ENCODE assay signal across 8 cellular contexts in the genomic region with DNA sequence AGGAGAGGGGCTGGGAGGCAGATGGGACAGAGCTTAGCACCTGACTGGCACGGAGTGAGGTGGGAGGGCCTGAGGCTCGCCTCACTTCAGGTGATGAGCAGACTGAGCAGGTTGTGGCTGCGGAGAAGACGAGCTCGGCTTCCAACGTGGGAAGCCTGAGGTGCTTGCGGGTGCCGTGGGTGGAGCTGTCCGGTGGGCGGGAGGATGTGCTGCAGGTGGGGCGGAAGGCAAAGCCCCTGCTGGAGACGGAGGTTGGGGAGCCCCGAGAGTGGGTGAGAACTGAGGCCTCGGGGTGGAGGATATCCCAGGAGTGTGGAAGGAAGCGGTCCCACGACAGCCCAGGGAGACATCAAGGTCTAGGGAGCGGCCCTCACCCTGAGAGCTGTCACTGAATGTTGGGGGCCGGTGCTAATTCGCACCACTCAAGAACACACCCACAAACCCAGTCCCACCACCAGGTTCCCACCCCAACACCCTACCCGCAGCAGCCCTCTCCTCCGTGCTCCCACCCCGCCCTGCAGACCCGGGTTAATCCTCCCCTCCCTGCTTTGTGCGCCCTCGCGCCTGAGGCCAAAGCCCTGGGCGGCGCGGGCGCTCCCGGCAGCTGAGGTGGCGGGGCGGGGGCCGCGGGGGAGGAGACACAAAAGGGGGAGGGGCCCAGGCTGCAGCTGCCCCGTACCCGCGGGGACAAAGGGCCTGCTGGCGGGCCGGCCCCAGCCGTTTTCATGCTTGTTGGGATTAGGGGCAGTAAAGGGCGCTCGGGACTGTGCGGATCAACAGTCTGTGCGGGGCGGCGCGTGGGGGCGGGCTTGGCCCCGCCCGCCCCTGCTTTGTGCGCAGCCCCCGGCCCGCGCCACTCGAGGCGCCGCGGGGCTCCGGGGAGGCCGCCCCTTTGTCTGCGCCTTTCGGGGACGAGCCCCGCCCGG. TPM values are rescaled to one million over a fixed set of nuclear protein-coding genes. Genes with fewer than 3 reads are reported as not detected.
DNase-seq lines count a peak whose midpoint lies in the region; ATAC-seq, FAIRE-seq and TF ChIP-seq lines count a peak whose summit lies in the region.

No MANE protein-coding gene starts in this region.

- CTCF ChIA-PET in Caco-2 (lab: Charles Lee): interaction anchor here (0.7 kb wide), 1 partner anchor 62 kb away, joined by 3 read pairs; a partner anchor contains a TSS

- POLR2A ChIA-PET in Caco-2 (lab: Charles Lee): interaction anchor here (0.6 kb wide), 1 partner anchor 46 kb away, joined by 8 read pairs; no protein-coding TSS in a partner anchor

- H3K4me1 Mint-ChIP-seq in Caco-2 (ENCODE audit: low read depth, unreplicated experiment) (peaks cover 7% of the 10 kb centered on the region), endodermal cell (peaks cover 20% of the 10 kb centered on the region)

- H3K4me1 ChIP-seq in Caco-2 (no peaks in the 10 kb centered on the region), endodermal cell (ENCODE audit: control insufficient read depth, insufficient read depth, low read length) (no peaks in the 10 kb centered on the region), muscle layer of colon (ENCODE audit: insufficient read depth, low read length) (peaks cover 8% of the 10 kb centered on the region), thymus (ENCODE audit: control insufficient read depth, insufficient read depth, low read length) (peaks cover 9% of the 10 kb centered on the region)

- H3K27ac ChIP-seq in endodermal cell (ENCODE audit: low read depth, low read length): peak overlapping the region; percentile 95
- H3K27ac ChIP-seq in muscle layer of colon (ENCODE audit: low read depth, low read length): no peak overlapping the region
- peak overlapping the region; percentile 31 for H3K27ac ChIP-seq in thymus (ENCODE audit: low read depth)

- 10 to 38% methylated on average over 5 to 65 of the region's 66 CpGs for WGBS in endodermal cell (ENCODE audit: insufficient coverage in 1 of 2, insufficient read length in 1 of 2), 2 experiments
- WGBS in thymus: under 1% methylated on average over 66 of the region's 66 CpGs

- intact Hi-C loops in Caco-2 (cut with micrococcal nuclease; ENCODE audit: unreplicated experiment): no loop called here

- H3K4me3 ChIP-seq in Caco-2 (ENCODE audit: low read depth, low read length): peak overlapping the region; percentile 45
- peak overlapping the region; percentile 80 for H3K4me3 ChIP-seq in endodermal cell (ENCODE audit: low read length)
- peak overlapping the region; percentile 56 to 68 for H3K4me3 ChIP-seq in muscle layer of colon (ENCODE audit: low read depth in 1 of 2, low read length in 2 of 2)
- H3K4me3 ChIP-seq in thymus (ENCODE audit: low read length): peak overlapping the region; percentile 66

- H3K9ac ChIP-seq in endodermal cell (ENCODE audit: extremely low read depth, low read length, poor library complexity, severe bottlenecking) (peak overlapping the region; percentile 79), muscle layer of colon (ENCODE audit: low read length) (no peak overlapping the region)

- BruUV-seq in Caco-2 (replicated peaks; lab: Mats Ljungman, UMichigan): no TSS peak

- H3K36me3 Mint-ChIP-seq in Caco-2 (ENCODE audit: insufficient read depth, unreplicated experiment) (no peaks in the 10 kb centered on the region), endodermal cell (ENCODE audit: low read depth) (no peaks in the 10 kb centered on the region)

- H3K27me3 Mint-ChIP-seq in Caco-2 (ENCODE audit: insufficient read depth, unreplicated experiment) (no peaks in the 10 kb centered on the region), endodermal cell (ENCODE audit: insufficient read depth) (peaks cover 62% of the 10 kb centered on the region)

- TF ChIP-seq POLR2A in H54 (IDR thresholded peaks at IDR 0.05; ENCODE audit: low read depth, low read length): no peak

- H3K9me3 ChIP-seq in Caco-2: no peaks in the 10 kb centered on the region
- no peaks in the 10 kb centered on the region for H3K9me3 ChIP-seq in endodermal cell (ENCODE audit: control insufficient read depth, low read length)
- H3K9me3 ChIP-seq in muscle layer of colon (ENCODE audit: low read length): no peaks in the 10 kb centered on the region
- H3K9me3 ChIP-seq in thymus (ENCODE audit: control insufficient read depth): no peaks in the 10 kb centered on the region

- no peak for TF ChIP-seq CTCF in Caco-2 (IDR thresholded peaks at IDR 0.05; ENCODE audit: insufficient read depth in 1 of 2, low read depth in 1 of 2, low read length in 1 of 2, severe bottlenecking in 1 of 2, unreplicated experiment in 1 of 2)
- no peak for TF ChIP-seq CTCF in endodermal cell (conservative IDR thresholded peaks at IDR 0.05)

- H3K4me3 Mint-ChIP-seq in Caco-2 (ENCODE audit: unreplicated experiment) (peak overlapping the region; percentile 82), endodermal cell (peak overlapping the region; percentile 57)

- H3K9me3 Mint-ChIP-seq in Caco-2 (ENCODE audit: unreplicated experiment) (no peaks in the 10 kb centered on the region), endodermal cell (no peaks in the 10 kb centered on the region)

- peak overlapping the region; percentile 79 for H3K27ac Mint-ChIP-seq in Caco-2 (ENCODE audit: unreplicated experiment)
- peak overlapping the region; percentile 58 for H3K27ac Mint-ChIP-seq in endodermal cell

- no peak for FAIRE-seq in H54 (lab: Jason Lieb, UNC)

- H3K27me3 ChIP-seq in Caco-2 (replicated peaks; ENCODE audit: control insufficient read depth, insufficient read depth, low read length): no peaks in the 10 kb centered on the region
- no peaks in the 10 kb centered on the region for H3K27me3 ChIP-seq in endodermal cell (ENCODE audit: control insufficient read depth, insufficient read depth, low read length, poor library complexity, severe bottlenecking)
- H3K27me3 ChIP-seq in muscle layer of colon (ENCODE audit: control insufficient read depth in 1 of 2, insufficient read depth in 2 of 2, low read length in 2 of 2): peaks cover 0 to 21% of the 10 kb centered on the region in 2 donors
- peaks cover 6% of the 10 kb centered on the region for H3K27me3 ChIP-seq in thymus (ENCODE audit: control insufficient read depth, insufficient read depth)

- DNase-seq in Caco-2: peak; percentile 68 to 71
- peak; percentile 79 for DNase-seq in NCI-H1105 treated with DMSO at 0.1 percent for 48 hours (lab: John Stamatoyannopoulos, UW)
- peak; percentile 9 for DNase-seq in activated CD4-positive, alpha-beta T cell treated with anti-CD3 and anti-CD28 coated beads, Interleukin-2, amount 50 U/mL, for 1 hour
- peak; percentile 90 for DNase-seq in endodermal cell
- no peak for DNase-seq in H54 (ENCODE audit: insufficient read length, low spot score)

- no peak for ATAC-seq in HG02571 (IDR thresholded peaks at IDR 0.05; ENCODE audit: unreplicated experiment)

- no peaks in the 10 kb centered on the region for H3K36me3 ChIP-seq in Caco-2 (ENCODE audit: control insufficient read depth, insufficient read depth, low read length)
- no peaks in the 10 kb centered on the region for H3K36me3 ChIP-seq in endodermal cell (ENCODE audit: control insufficient read depth, insufficient read depth, low read length)
- no peaks in the 10 kb centered on the region for H3K36me3 ChIP-seq in muscle layer of colon (ENCODE audit: insufficient read depth, low read length)
- H3K36me3 ChIP-seq in thymus (ENCODE audit: control insufficient read depth, insufficient read depth): no peaks in the 10 kb centered on the region

RNA-seq across cellular contexts. Expression of a gene that starts 11.2 kb away (rescaled TPM):
- total RNA-seq in Caco-2 (2022) (6.6 and 8.1 TPM in 2 replicates), endodermal cell (10 to 100 TPM in 1 of 2 donors, 1 to 10 TPM in 1; 9.8 to 13.0 TPM)
- polyA plus RNA-seq in endodermal cell (2013, experiment 1 of 2): 8.9 TPM
- polyA plus RNA-seq in endodermal cell (2013, experiment 2 of 2): 8.1 TPM
- 4.7 TPM for polyA plus RNA-seq in thymus
